In the genomic region with DNA sequence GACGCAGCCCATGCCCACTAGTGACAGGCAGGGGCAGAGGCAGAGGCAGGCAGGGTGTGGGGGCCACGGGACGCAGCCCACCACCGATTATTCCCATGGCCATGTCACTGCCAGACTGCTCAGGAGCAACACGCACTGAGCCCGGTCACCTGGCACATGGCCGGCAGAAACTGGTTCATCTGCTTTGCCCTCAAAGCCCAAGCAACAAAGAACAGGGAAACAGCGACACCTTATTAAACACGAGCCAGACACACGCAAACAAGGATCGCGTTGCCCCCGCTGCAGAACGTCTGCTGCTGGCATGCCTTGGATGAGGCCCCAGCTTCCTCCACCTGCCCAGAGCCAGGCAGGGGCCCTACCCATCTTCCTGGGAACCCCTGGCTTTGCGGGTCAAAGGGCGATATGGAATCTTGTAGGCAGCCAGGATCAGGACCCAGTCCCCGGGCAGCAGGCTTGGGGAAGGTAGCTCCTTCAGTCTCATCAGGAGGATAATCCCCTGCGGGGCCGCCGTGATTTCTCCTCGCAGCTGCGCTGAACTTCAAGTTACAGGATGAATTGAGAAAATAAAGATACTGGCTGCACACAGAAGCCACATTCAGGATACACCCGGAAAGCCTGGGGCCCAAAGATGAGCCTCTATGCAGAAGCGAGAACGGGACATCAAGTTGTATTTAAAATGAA, we compare ENCODE assay signal across 14 cellular contexts. TPM values are rescaled to one million over a fixed set of nuclear protein-coding genes. Genes with fewer than 3 reads are reported as not detected.
DNase-seq lines count a peak whose midpoint lies in the region; ATAC-seq lines count a peak whose summit lies in the region.
"Had no signal": no experiment of that assay in that cellular context is flagged by ENCODE, and none has a peak within 500 bp of the region (broad histone marks: within the 10 kb centered on the region; RNA-seq: fewer than 3 reads in every experiment).

No MANE protein-coding gene starts in this region.

- H3K27me3 ChIP-seq in duodenal mucosa (ENCODE audit: control insufficient read depth in 1 of 2, insufficient read depth in 2 of 2, low read length in 2 of 2) (no peaks in the 10 kb centered on the region), trophoblast cell (ENCODE audit: insufficient read depth, low read length) (no peaks in the 10 kb centered on the region)

- no peak overlapping the region for H2BK5ac ChIP-seq in trophoblast cell (ENCODE audit: low read depth, low read length, poor library complexity)

- H3K27ac ChIP-seq in duodenal mucosa (ENCODE audit: low read depth, low read length) (peak overlapping the region; percentile 45), trophoblast cell (ENCODE audit: low read depth, low read length) (no peak overlapping the region)
- H3K27ac ChIP-seq: BLaER1 had no signal

- H3K4ac ChIP-seq in trophoblast cell (ENCODE audit: low read depth, low read length) = no peak overlapping the region

- H3K14ac ChIP-seq in trophoblast cell (ENCODE audit: low read length) = no peak overlapping the region

- no peaks in the 10 kb centered on the region for H3K9me3 Mint-ChIP-seq in activated T-cell treated with anti-CD3 and anti-CD28 coated beads, Interleukin-2, amount 50 U/mL, for 72 hours
- H3K9me3 Mint-ChIP-seq in stimulated activated effector memory CD8-positive, alpha-beta T cell treated with anti-CD3 and anti-CD28 coated beads, Interleukin-12 subunit alpha, Interleukin-12 subunit beta, amount 100 ng/mL, for 72 hours = no peaks in the 10 kb centered on the region
- H3K9me3 Mint-ChIP-seq: activated T-helper 17 cell treated with anti-CD3 and anti-CD28 coated beads, Interleukin-2, amount 50 U/mL, for 72 hours; stimulated activated naive CD8-positive, alpha-beta T cell treated with anti-CD3 and anti-CD28 coated beads, Interleukin-15, Interleukin-2, amounts not matched to agents 100 ng/mL and 50 ng/mL, for 24 hours had no signal

- no peak overlapping the region for H4K8ac ChIP-seq in trophoblast cell (ENCODE audit: low read depth, low read length)

- H2AK5ac ChIP-seq in trophoblast cell (ENCODE audit: low read length) = no peak overlapping the region

- H4K12ac ChIP-seq in trophoblast cell (ENCODE audit: low read depth, low read length) = no peak overlapping the region

- peaks cover 20% of the 10 kb centered on the region for H3K27me3 Mint-ChIP-seq in activated T-cell treated with anti-CD3 and anti-CD28 coated beads, Interleukin-2, amount 50 U/mL, for 72 hours (ENCODE audit: low read depth)
- H3K27me3 Mint-ChIP-seq: activated T-helper 17 cell treated with anti-CD3 and anti-CD28 coated beads, Interleukin-2, amount 50 U/mL, for 72 hours had no signal

- H3K18ac ChIP-seq in trophoblast cell (ENCODE audit: low read length) = no peak overlapping the region

- no peaks in the 10 kb centered on the region for H3K36me3 ChIP-seq in duodenal mucosa (ENCODE audit: control insufficient read depth in 1 of 2, insufficient read depth in 2 of 2, low read length in 2 of 2)
- peaks cover 3 to 6% of the 10 kb centered on the region in 2 experiments for H3K36me3 ChIP-seq in trophoblast cell (ENCODE audit: control insufficient read depth in 1 of 2, insufficient read depth in 2 of 2, low read length in 2 of 2)
- H3K36me3 ChIP-seq: BLaER1, heart left ventricle had no signal

- H2AFZ ChIP-seq in trophoblast cell (ENCODE audit: insufficient read depth, low read length, poor library complexity) = no peak overlapping the region

- H3K79me2 ChIP-seq in trophoblast cell (ENCODE audit: control insufficient read depth, insufficient read depth, low read length, poor library complexity) = peaks cover 4% of the 10 kb centered on the region

- H3K79me1 ChIP-seq in trophoblast cell (ENCODE audit: low read length) = peaks cover 5% of the 10 kb centered on the region

- no peak overlapping the region for H3K4me2 ChIP-seq in trophoblast cell (ENCODE audit: low read length)

- H3K9ac ChIP-seq in duodenal mucosa (ENCODE audit: low read depth in 1 of 2, low read length in 2 of 2) (peak overlapping the region in 1 of 2 donors; percentile 51), trophoblast cell (ENCODE audit: low read length) (no peak overlapping the region)
- H3K9ac ChIP-seq: BLaER1 had no signal

- DNase-seq in DMS79 (lab: John Stamatoyannopoulos, UW) (peak; percentile 43), NCI-H510A (lab: John Stamatoyannopoulos, UW) (peak; percentile 78), trophoblast cell (no peak), GOT3 (lab: John Stamatoyannopoulos, UW) (no peak)
- DNase-seq in activated T-cell treated with anti-CD3 and anti-CD28 coated beads, Interleukin-2, amount 50 U/mL, for 72 hours = no peak
- no peak for DNase-seq in stimulated activated effector memory CD8-positive, alpha-beta T cell treated with anti-CD3 and anti-CD28 coated beads, Interleukin-12 subunit alpha, Interleukin-12 subunit beta, amount 100 ng/mL, for 72 hours (ENCODE audit: low spot score in 2 of 2)
- DNase-seq: heart left ventricle had no signal

- H2BK12ac ChIP-seq in trophoblast cell (ENCODE audit: low read length) = no peak overlapping the region

- H3K36me3 Mint-ChIP-seq in activated T-cell treated with anti-CD3 and anti-CD28 coated beads, Interleukin-2, amount 50 U/mL, for 72 hours (ENCODE audit: insufficient read depth in 2 of 2) = peaks cover 0 to 2% of the 10 kb centered on the region in 2 donors
- no peaks in the 10 kb centered on the region for H3K36me3 Mint-ChIP-seq in stimulated activated effector memory CD8-positive, alpha-beta T cell treated with anti-CD3 and anti-CD28 coated beads, Interleukin-12 subunit alpha, Interleukin-12 subunit beta, amount 100 ng/mL, for 72 hours

- no peak overlapping the region for H4K91ac ChIP-seq in trophoblast cell (ENCODE audit: low read depth, low read length)

- H3K4me1 ChIP-seq in duodenal mucosa (ENCODE audit: control insufficient read depth in 1 of 2, insufficient read depth in 2 of 2, low read length in 2 of 2) (peaks cover 31 to 46% of the 10 kb centered on the region in 2 donors), trophoblast cell (ENCODE audit: control insufficient read depth in 1 of 2, insufficient read depth in 2 of 2, low read length in 2 of 2) (peaks cover 2 to 6% of the 10 kb centered on the region in 2 experiments)

- H3K9me3 ChIP-seq in duodenal mucosa (ENCODE audit: control insufficient read depth in 1 of 2, low read length in 2 of 2) = no peaks in the 10 kb centered on the region
- no peaks in the 10 kb centered on the region for H3K9me3 ChIP-seq in trophoblast cell (ENCODE audit: insufficient read depth, low read depth, low read length)
- H3K9me3 ChIP-seq: BLaER1, heart left ventricle had no signal

- H3K4me1 Mint-ChIP-seq in activated T-cell treated with anti-CD3 and anti-CD28 coated beads, Interleukin-2, amount 50 U/mL, for 72 hours (ENCODE audit: low read depth) = peaks cover 7% of the 10 kb centered on the region
- H3K4me1 Mint-ChIP-seq in stimulated activated effector memory CD8-positive, alpha-beta T cell treated with anti-CD3 and anti-CD28 coated beads, Interleukin-12 subunit alpha, Interleukin-12 subunit beta, amount 100 ng/mL, for 72 hours = peaks cover 6% of the 10 kb centered on the region

- no peak overlapping the region for H2BK120ac ChIP-seq in trophoblast cell (ENCODE audit: insufficient read depth, low read length, poor library complexity)

- H3K4me3 Mint-ChIP-seq in activated T-cell treated with anti-CD3 and anti-CD28 coated beads, Interleukin-2, amount 50 U/mL, for 72 hours = no peak overlapping the region
- no peak overlapping the region for H3K4me3 Mint-ChIP-seq in stimulated activated effector memory CD8-positive, alpha-beta T cell treated with anti-CD3 and anti-CD28 coated beads, Interleukin-12 subunit alpha, Interleukin-12 subunit beta, amount 100 ng/mL, for 72 hours
- H3K4me3 Mint-ChIP-seq: activated T-helper 17 cell treated with anti-CD3 and anti-CD28 coated beads, Interleukin-2, amount 50 U/mL, for 72 hours; stimulated activated naive CD8-positive, alpha-beta T cell treated with anti-CD3 and anti-CD28 coated beads, Interleukin-15, Interleukin-2, amounts not matched to agents 100 ng/mL and 50 ng/mL, for 24 hours had no signal

- no peak overlapping the region for H3K27ac Mint-ChIP-seq in activated T-cell treated with anti-CD3 and anti-CD28 coated beads, Interleukin-2, amount 50 U/mL, for 72 hours
- H3K27ac Mint-ChIP-seq in stimulated activated effector memory CD8-positive, alpha-beta T cell treated with anti-CD3 and anti-CD28 coated beads, Interleukin-12 subunit alpha, Interleukin-12 subunit beta, amount 100 ng/mL, for 72 hours = no peak overlapping the region
- H3K27ac Mint-ChIP-seq: activated T-helper 17 cell treated with anti-CD3 and anti-CD28 coated beads, Interleukin-2, amount 50 U/mL, for 72 hours; stimulated activated naive CD8-positive, alpha-beta T cell treated with anti-CD3 and anti-CD28 coated beads, Interleukin-15, Interleukin-2, amounts not matched to agents 100 ng/mL and 50 ng/mL, for 24 hours had no signal

- ATAC-seq in GM18502 (IDR thresholded peaks at IDR 0.05; ENCODE audit: poor library complexity, unreplicated experiment) = no peak
- ATAC-seq in activated T-cell treated with anti-CD3 and anti-CD28 coated beads, Interleukin-2, amount 50 U/mL, for 72 hours (replicated peaks in 1 of 2) = no peak
- no peak for ATAC-seq in stimulated activated effector memory CD8-positive, alpha-beta T cell treated with anti-CD3 and anti-CD28 coated beads, Interleukin-12 subunit alpha, Interleukin-12 subunit beta, amount 100 ng/mL, for 72 hours
- ATAC-seq: activated T-helper 17 cell treated with anti-CD3 and anti-CD28 coated beads, Interleukin-2, amount 50 U/mL, for 72 hours; heart left ventricle had no signal

- H3K4me3 ChIP-seq in duodenal mucosa (ENCODE audit: low read depth in 1 of 2, low read length in 2 of 2) (peak overlapping the region in 1 of 2 donors; percentile 16), trophoblast cell (ENCODE audit: low read depth, low read length) (peak overlapping the region; percentile 33)
- H3K4me3 ChIP-seq: BLaER1, coronary artery, heart left ventricle had no signal

- no CpG with 5 or more reads among the region's 25 CpGs for WGBS in trophoblast cell (ENCODE audit: extremely low coverage, insufficient coverage, insufficient read length)

- no peak overlapping the region for H3K23ac ChIP-seq in trophoblast cell (ENCODE audit: low read length)

RNA-seq across cellular contexts. Expression of a gene that starts 4.8 kb away (rescaled TPM):
- polyA plus RNA-seq in trophoblast cell (2013) = 12.9 and 13.9 TPM in 2 replicates
- 10 to 100 TPM; 15.8 to 32.8 TPM for total RNA-seq in activated T-cell treated with anti-CD3 and anti-CD28 coated beads, Interleukin-2, amount 50 U/mL, for 72 hours

RNA-seq across cellular contexts. Expression of a gene that starts 5.6 kb away (rescaled TPM):
- 1.3 TPM in 2 replicates for polyA plus RNA-seq in trophoblast cell (2013)
- total RNA-seq in activated T-cell treated with anti-CD3 and anti-CD28 coated beads, Interleukin-2, amount 50 U/mL, for 72 hours = 1 to 10 TPM in 1 of 2 donors, under 1 TPM in 1; 0.53 to 1.3 TPM
- total RNA-seq: OCI-LY7 had no signal

Comparison
In these comparisons a context has a peak if more than half of its experiments do, and no peak if none do; other contexts are left out.
1. DNase-seq: peak in DMS79 (single experiment) and NCI-H510A (single experiment); none in trophoblast cell (0 of 2), GOT3 (single experiment), activated T-cell treated with anti-CD3 and anti-CD28 coated beads, Interleukin-2, amount 50 U/mL, for 72 hours (0 of 2) and stimulated activated effector memory CD8-positive, alpha-beta T cell treated with anti-CD3 and anti-CD28 coated beads, Interleukin-12 subunit alpha, Interleukin-12 subunit beta, amount 100 ng/mL, for 72 hours (0 of 2).